ENCODE assay signal across 1 cellular context in the genomic region with DNA sequence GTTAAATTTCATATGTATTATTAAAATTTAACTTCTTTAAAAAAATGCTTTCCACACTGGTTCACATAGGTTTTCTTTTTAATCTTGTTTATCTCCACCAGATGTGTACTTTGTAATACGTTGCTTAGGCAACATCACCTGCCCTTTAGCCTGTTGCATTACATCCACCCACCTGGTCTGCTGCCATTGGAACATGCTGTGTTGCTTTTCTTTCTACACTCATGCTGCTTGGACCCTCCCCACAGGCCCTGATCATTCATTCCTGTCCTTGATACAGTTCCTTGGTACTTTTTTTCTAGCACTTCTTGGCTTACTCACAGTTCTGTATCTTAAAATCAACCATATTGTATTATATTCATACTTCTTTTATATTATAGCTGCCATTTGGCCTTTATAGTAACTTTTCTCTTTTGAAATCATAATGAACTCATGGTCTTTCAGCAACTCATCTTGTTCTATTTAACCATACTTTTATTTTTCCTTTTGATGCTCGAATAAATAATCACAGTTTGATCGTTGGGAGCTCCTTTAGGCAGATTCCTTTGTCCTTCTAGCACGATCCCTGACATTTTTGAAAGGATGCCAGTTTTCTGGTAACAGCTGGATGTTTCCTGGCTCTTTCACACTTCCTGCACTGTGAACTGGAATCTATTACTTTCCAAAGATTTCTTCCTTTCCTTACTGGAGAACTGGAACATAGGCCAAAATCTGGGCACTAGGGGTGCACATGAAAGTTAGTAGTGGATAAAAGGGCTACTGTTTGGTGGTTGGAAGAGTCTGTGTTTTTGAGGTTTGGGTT.
TF ChIP-seq lines count a peak whose summit lies in the region.

No MANE protein-coding gene starts in this region.

TF ChIP-seq in IMR-90, 13 proteins besides CTCF, POLR2A, EP300 and RAD21:
- peak; percentile 62; the same call in 1 of the 2 replicates for TF ChIP-seq CEBPB (IDR thresholded peaks at IDR 0.05; ENCODE audit: low read depth, low read length)
- TF ChIP-seq RFX5 (IDR thresholded peaks at IDR 0.05; ENCODE audit: low read depth, low read length) = no peak
- TF ChIP-seq SMC3 (IDR thresholded peaks at IDR 0.05; ENCODE audit: low read depth, low read length) = no peak
- no peak for TF ChIP-seq MXI1 (IDR thresholded peaks at IDR 0.05; ENCODE audit: borderline replicate concordance, low read depth, low read length)
